ENCODE assay signal across 8 cellular contexts in genomic region chrX:155026727-155027508, GRCh38. TPM values are rescaled to one million over a fixed set of nuclear protein-coding genes. Genes with fewer than 3 reads are reported as not detected.
A peak's percentile ranks its signal among the peaks of the same experiment; 100 is the strongest.
DNase-seq lines count a peak whose midpoint lies in the region; ATAC-seq and TF ChIP-seq lines count a peak whose summit lies in the region.

FUNDC2 (plus strand) TSS chrX:155026844; CDS start chrX:155026939, 95 bp downstream.

- intact Hi-C loops in Panc1 (cut with micrococcal nuclease; ENCODE audit: unreplicated experiment) = no loop called here

- H3K4me1 ChIP-seq in KMS-11 (ENCODE audit: low read depth, poor library complexity, severe bottlenecking) = peaks cover 28% of the 10 kb centered on the region
- H3K4me1 ChIP-seq in Panc1 (ENCODE audit: control insufficient read depth, insufficient read depth, low read length) = peaks cover 17% of the 10 kb centered on the region
- no peaks in the 10 kb centered on the region for H3K4me1 ChIP-seq in esophagus (ENCODE audit: control insufficient read depth in 2 of 2, insufficient read depth in 2 of 2, low read length in 1 of 2)
- H3K4me1 ChIP-seq in muscle layer of colon (ENCODE audit: insufficient read depth, low read length) = peaks cover 14% of the 10 kb centered on the region

- H3K4me3 Mint-ChIP-seq in activated T-cell treated with anti-CD3 and anti-CD28 coated beads, Interleukin-2, amount 50 U/mL, for 4 hours = peak within 1 kb of the TSS; percentile 89

- DNase-seq in DMS79 treated with DMSO at 0.1 percent for 48 hours (lab: John Stamatoyannopoulos, UW) = peak; percentile 63
- DNase-seq in Panc1 (ENCODE audit: low read depth, low spot score) = peak; percentile 85
- DNase-seq in activated T-cell treated with anti-CD3 and anti-CD28 coated beads, Interleukin-2, amount 50 U/mL, for 4 hours = peak; percentile 91
- peak; percentile 80 for DNase-seq in stimulated activated CD8-positive, alpha-beta memory T cell treated with anti-CD3 and anti-CD28 coated beads, Interleukin-7, amount 100 ng/mL, for 24 hours (ENCODE audit: low read depth)

- peak within 1 kb of the TSS; percentile 53 for H3K4me2 ChIP-seq in KMS-11

- no TSS peak for BruUV-seq in Panc1 (replicated peaks; lab: Mats Ljungman, UMichigan)

- POLR2A ChIA-PET in Panc1 (lab: Charles Lee) = interaction anchor here (0.6 to 1.0 kb wide), 9 partner anchors 9 to 230 kb away, joined by 3 to 29 read pairs (median 6); no protein-coding TSS in a partner anchor

- H3K4me1 Mint-ChIP-seq in activated T-cell treated with anti-CD3 and anti-CD28 coated beads, Interleukin-2, amount 50 U/mL, for 4 hours (ENCODE audit: low read depth) = peaks cover 21% of the 10 kb centered on the region

- no peak for TF ChIP-seq CTCF in KMS-11 (conservative IDR thresholded peaks at IDR 0.05; ENCODE audit: low read depth, low read length)
- no peak for TF ChIP-seq CTCF in Panc1 (IDR thresholded peaks at IDR 0.05)

- H3K9me3 ChIP-seq in Panc1 (ENCODE audit: control insufficient read depth, insufficient read depth, low read depth, low read length) (no peaks in the 10 kb centered on the region), esophagus (ENCODE audit: control insufficient read depth in 2 of 2, insufficient read depth in 1 of 2, low read depth in 1 of 2, low read length in 1 of 2) (no peaks in the 10 kb centered on the region), muscle layer of colon (ENCODE audit: low read length) (no peaks in the 10 kb centered on the region)

- CTCF ChIA-PET in Panc1 (lab: Charles Lee) = interaction anchor here (0.6 to 0.7 kb wide), 2 partner anchors 9 to 109 kb away, joined by 3 to 4 read pairs; no protein-coding TSS in a partner anchor

- no peaks in the 10 kb centered on the region for H3K27me3 Mint-ChIP-seq in activated T-cell treated with anti-CD3 and anti-CD28 coated beads, Interleukin-2, amount 50 U/mL, for 4 hours (ENCODE audit: low read depth)

- H3K9ac ChIP-seq in KMS-11 (peak within 1 kb of the TSS; percentile 77), muscle layer of colon (ENCODE audit: low read length) (peak within 1 kb of the TSS; percentile 80)

- H3K9me3 Mint-ChIP-seq in activated T-cell treated with anti-CD3 and anti-CD28 coated beads, Interleukin-2, amount 50 U/mL, for 4 hours = no peaks in the 10 kb centered on the region

- peak within 1 kb of the TSS; percentile 64 for H2AFZ ChIP-seq in KMS-11 (ENCODE audit: low read depth)

- H3K36me3 ChIP-seq in KMS-11 (ENCODE audit: insufficient read depth) (no peaks in the 10 kb centered on the region), Panc1 (ENCODE audit: control insufficient read depth, insufficient read depth, low read length) (no peaks in the 10 kb centered on the region), esophagus (ENCODE audit: control insufficient read depth in 2 of 2, insufficient read depth in 2 of 2, low read length in 1 of 2) (no peaks in the 10 kb centered on the region), muscle layer of colon (ENCODE audit: insufficient read depth, low read length) (no peaks in the 10 kb centered on the region)

- peaks cover 5% of the 10 kb centered on the region for H3K36me3 Mint-ChIP-seq in activated T-cell treated with anti-CD3 and anti-CD28 coated beads, Interleukin-2, amount 50 U/mL, for 4 hours (ENCODE audit: insufficient read depth)

- no peaks in the 10 kb centered on the region for H4K20me1 ChIP-seq in KMS-11 (ENCODE audit: insufficient read depth)

- 1 to 29% methylated on average over 71 to 82 of the region's 82 CpGs for WGBS in esophagus, 2 donors

- no peaks in the 10 kb centered on the region for H3K27me3 ChIP-seq in KMS-11 (ENCODE audit: insufficient read depth, low read depth)
- no peaks in the 10 kb centered on the region for H3K27me3 ChIP-seq in Panc1 (ENCODE audit: control insufficient read depth, insufficient read depth, low read length)
- no peaks in the 10 kb centered on the region for H3K27me3 ChIP-seq in esophagus (ENCODE audit: control insufficient read depth in 1 of 2, insufficient read depth in 2 of 2, low read length in 2 of 2)
- H3K27me3 ChIP-seq in muscle layer of colon (ENCODE audit: control insufficient read depth in 1 of 2, insufficient read depth in 2 of 2, low read length in 2 of 2) = no peaks in the 10 kb centered on the region

- ATAC-seq in GM21786 (IDR thresholded peaks at IDR 0.05; ENCODE audit: unreplicated experiment) (peak; percentile 85), Panc1 (peak; percentile 95)
- peak; percentile 90 to 94 for ATAC-seq in activated T-cell treated with anti-CD3 and anti-CD28 coated beads, Interleukin-2, amount 50 U/mL, for 4 hours

- H3K4me3 ChIP-seq in KMS-11 (IDR thresholded peaks at IDR 0.05; ENCODE audit: insufficient read depth, low read depth, low read length) (no peak within 1 kb of the TSS), Panc1 (ENCODE audit: low read depth in 2 of 2, low read length in 2 of 2) (peak within 1 kb of the TSS; percentile 72 to 89), esophagus (ENCODE audit: low read depth in 1 of 2, low read length in 2 of 2) (peak within 1 kb of the TSS; percentile 53 to 74), muscle layer of colon (ENCODE audit: low read depth in 1 of 2, low read length in 2 of 2) (peak within 1 kb of the TSS; percentile 56 to 82)

- peak within 1 kb of the TSS; percentile 91 for H3K27ac ChIP-seq in KMS-11
- peak within 1 kb of the TSS; percentile 100 for H3K27ac ChIP-seq in Panc1 (ENCODE audit: low read length)
- H3K27ac ChIP-seq in esophagus (ENCODE audit: low read depth in 2 of 2, low read length in 1 of 2) = peak within 1 kb of the TSS; percentile 96 to 98
- peak within 1 kb of the TSS; percentile 70 for H3K27ac ChIP-seq in muscle layer of colon (ENCODE audit: low read depth, low read length)

- H3K79me2 ChIP-seq in KMS-11 (ENCODE audit: insufficient read depth, low read depth) = peaks cover 18% of the 10 kb centered on the region; the same call in 1 of the 2 replicates

- in situ Hi-C loops in Panc1 (cut with HindIII; ENCODE audit: low pct_unique_long_range_greater_than_20kb, low sequenced_read_pairs) = no loop called here

RNA-seq across cellular contexts. Expression of gene FUNDC2, which starts in this region (rescaled TPM):
- total RNA-seq in Panc1 (2021; ENCODE audit: unreplicated experiment) = 68.8 TPM
- polyA plus RNA-seq in Panc1 (2012; ENCODE audit: insufficient read length) = 42.6 TPM
- total RNA-seq in activated T-cell treated with anti-CD3 and anti-CD28 coated beads, Interleukin-2, amount 50 U/mL, for 4 hours = 100 to 1,000 TPM; 114 to 124 (median 116) TPM
- 10 to 100 TPM; 31.8 to 58.4 TPM for polyA plus RNA-seq in esophagus
